ENCODE assay signal across 32 cellular contexts in genomic region chr1:67142931-67143330, GRCh38. TPM values are rescaled to one million over a fixed set of nuclear protein-coding genes. Genes with fewer than 3 reads are reported as not detected.
DNase-seq lines count a peak whose midpoint lies in the region; ATAC-seq and TF ChIP-seq lines count a peak whose summit lies in the region.
"Had no signal": no experiment of that assay in that cellular context is flagged by ENCODE, and none has a peak within 500 bp of the region (broad histone marks: within the 10 kb centered on the region; RNA-seq: fewer than 3 reads in every experiment).

No MANE protein-coding gene starts in this region.

- H3K79me2 ChIP-seq in OCI-LY3 (ENCODE audit: low read length) = no peaks in the 10 kb centered on the region

- peak; percentile 59 for ATAC-seq in stimulated activated naive CD8-positive, alpha-beta T cell treated with anti-CD3 and anti-CD28 coated beads, Interleukin-15, Interleukin-2, amounts not matched to agents 100 U/mL and 50 U/mL, for 24 hours
- ATAC-seq in HG02763 (IDR thresholded peaks at IDR 0.05; ENCODE audit: unreplicated experiment) = no peak
- ATAC-seq: left colon; stimulated activated memory B cell treated with anti-CD40 and anti-IgM and Interleukin-4, amounts not matched to agents 10 μg/mL and 1 μg/mL and 100 μg/mL, for 72 hours had no signal

- no peak overlapping the region for H3K4me3 Mint-ChIP-seq in activated naive CD4-positive, alpha-beta T cell treated with anti-CD3 and anti-CD28 coated beads for 36 hours
- peak overlapping the region; percentile 14 for H3K4me3 Mint-ChIP-seq in activated naive CD8-positive, alpha-beta T cell treated with anti-CD3 and anti-CD28 coated beads for 36 hours
- H3K4me3 Mint-ChIP-seq: endodermal cell; nephron progenitor cell; stimulated activated memory B cell treated with anti-CD40 and anti-IgM and Interleukin-4, amounts not matched to agents 10 μg/mL and 1 μg/mL and 100 μg/mL, for 72 hours had no signal

- no peaks in the 10 kb centered on the region for H3K9me3 Mint-ChIP-seq in activated naive CD4-positive, alpha-beta T cell treated with anti-CD3 and anti-CD28 coated beads for 36 hours
- no peaks in the 10 kb centered on the region for H3K9me3 Mint-ChIP-seq in activated naive CD8-positive, alpha-beta T cell treated with anti-CD3 and anti-CD28 coated beads for 36 hours
- H3K9me3 Mint-ChIP-seq: endodermal cell; nephron progenitor cell; stimulated activated memory B cell treated with anti-CD40 and anti-IgM and Interleukin-4, amounts not matched to agents 10 μg/mL and 1 μg/mL and 100 μg/mL, for 72 hours had no signal

- H4K20me1 ChIP-seq in OCI-LY3 (ENCODE audit: insufficient read depth, low read length) = no peaks in the 10 kb centered on the region

- H3K27ac Mint-ChIP-seq in activated naive CD4-positive, alpha-beta T cell treated with anti-CD3 and anti-CD28 coated beads for 36 hours = peak overlapping the region; percentile 47
- H3K27ac Mint-ChIP-seq in activated naive CD8-positive, alpha-beta T cell treated with anti-CD3 and anti-CD28 coated beads for 36 hours = peak overlapping the region; percentile 78
- H3K27ac Mint-ChIP-seq: endodermal cell; nephron progenitor cell; stimulated activated memory B cell treated with anti-CD40 and anti-IgM and Interleukin-4, amounts not matched to agents 10 μg/mL and 1 μg/mL and 100 μg/mL, for 72 hours had no signal

- no peaks in the 10 kb centered on the region; the same call in 1 of the 2 replicates for H3K27me3 ChIP-seq in OCI-LY3 (ENCODE audit: low read depth, low read length)
- H3K27me3 ChIP-seq: BE2C, Peyer's patch, suprapubic skin, upper lobe of left lung had no signal

- DNase-seq in activated naive CD4-positive, alpha-beta T cell treated with anti-CD3 and anti-CD28 coated beads for 36 hours = no peak
- DNase-seq in activated naive CD4-positive, alpha-beta T cell treated with Interleukin-2 at 50 U/mL for 16 hours = no peak
- DNase-seq in activated naive CD8-positive, alpha-beta T cell treated with anti-CD3 and anti-CD28 coated beads for 36 hours = no peak
- no peak for DNase-seq in stimulated activated naive CD8-positive, alpha-beta T cell treated with anti-CD3 and anti-CD28 coated beads, Interleukin-15, Interleukin-2, amounts not matched to agents 100 U/mL and 50 U/mL, for 24 hours
- no peak for DNase-seq in DMS 273 (lab: John Stamatoyannopoulos, UW; ENCODE audit: unreplicated experiment)
- DNase-seq in stimulated activated CD4-positive, alpha-beta T cell treated with anti-CD3 and anti-CD28 coated beads, Interleukin-4, amount 100 ng/mL, for 1 hour = no peak
- DNase-seq: activated CD4-positive, alpha-beta T cell treated with anti-CD3 and anti-CD28 coated beads, Interleukin-2, amount 50 U/mL, for 48 hours; BE2C; Caco-2; DMS79; endodermal cell; GDM1; HCEC 1CT; Kasumi-1; left colon; MV-4-11; NCI-H1436 treated with DMSO at 0.1 percent for 48 hours; NCI-H748 treated with DMSO at 0.1 percent for 48 hours; nephron progenitor cell; Peyer's patch; SHP77 treated with DMSO at 0.1 percent for 48 hours; T1000; upper lobe of left lung had no signal

- H3K9me3 ChIP-seq in OCI-LY3 (ENCODE audit: insufficient read depth, low read length) = no peaks in the 10 kb centered on the region
- H3K9me3 ChIP-seq: BE2C, Peyer's patch, suprapubic skin, upper lobe of left lung had no signal

- H3K36me3 Mint-ChIP-seq in activated naive CD4-positive, alpha-beta T cell treated with anti-CD3 and anti-CD28 coated beads for 36 hours (ENCODE audit: low read depth) = no peaks in the 10 kb centered on the region
- no peaks in the 10 kb centered on the region for H3K36me3 Mint-ChIP-seq in activated naive CD8-positive, alpha-beta T cell treated with anti-CD3 and anti-CD28 coated beads for 36 hours
- H3K36me3 Mint-ChIP-seq: stimulated activated memory B cell treated with anti-CD40 and anti-IgM and Interleukin-4, amounts not matched to agents 10 μg/mL and 1 μg/mL and 100 μg/mL, for 72 hours had no signal

- intact Hi-C loops in activated naive CD4-positive, alpha-beta T cell treated with anti-CD3 and anti-CD28 coated beads for 36 hours (cut with micrococcal nuclease) = loop anchor here (2.0 kb wide), 1 partner anchor 32 kb away; no protein-coding TSS in a partner anchor

- no peaks in the 10 kb centered on the region for H3K27me3 Mint-ChIP-seq in activated naive CD4-positive, alpha-beta T cell treated with anti-CD3 and anti-CD28 coated beads for 36 hours (ENCODE audit: low read depth)
- H3K27me3 Mint-ChIP-seq in activated naive CD8-positive, alpha-beta T cell treated with anti-CD3 and anti-CD28 coated beads for 36 hours = no peaks in the 10 kb centered on the region
- H3K27me3 Mint-ChIP-seq: stimulated activated memory B cell treated with anti-CD40 and anti-IgM and Interleukin-4, amounts not matched to agents 10 μg/mL and 1 μg/mL and 100 μg/mL, for 72 hours had no signal

- no peak for TF ChIP-seq CTCF in OCI-LY3 (IDR thresholded peaks at IDR 0.05; ENCODE audit: low read depth, low read length)

- peak overlapping the region; percentile 21; the same call in 1 of the 2 replicates for H3K4me2 ChIP-seq in OCI-LY3 (ENCODE audit: low read length)

- no peak overlapping the region for H2AFZ ChIP-seq in OCI-LY3 (ENCODE audit: low read depth, low read length)

- H3K4me1 Mint-ChIP-seq in activated naive CD4-positive, alpha-beta T cell treated with anti-CD3 and anti-CD28 coated beads for 36 hours (ENCODE audit: low read depth) = peaks cover 29% of the 10 kb centered on the region
- H3K4me1 Mint-ChIP-seq in activated naive CD8-positive, alpha-beta T cell treated with anti-CD3 and anti-CD28 coated beads for 36 hours = peaks cover 30% of the 10 kb centered on the region

- no peak overlapping the region for H3K4me3 ChIP-seq in OCI-LY3 (ENCODE audit: low read length)
- H3K4me3 ChIP-seq: Peyer's patch, suprapubic skin, upper lobe of left lung had no signal

- H3K36me3 ChIP-seq in OCI-LY3 (replicated peaks; ENCODE audit: low read depth, low read length) = no peaks in the 10 kb centered on the region
- H3K36me3 ChIP-seq: BE2C, Peyer's patch, suprapubic skin, upper lobe of left lung had no signal

- H3K9ac ChIP-seq in OCI-LY3 (ENCODE audit: low read length) = no peak overlapping the region

- CTCF ChIA-PET in activated naive CD4-positive, alpha-beta T cell treated with anti-CD3 and anti-CD28 coated beads for 36 hours (lab: Charles Lee) = interaction anchor here (1.2 to 7.6 kb wide), 4 partner anchors 10 to 347 kb away, joined by 4 to 147 read pairs (median 6); no protein-coding TSS in a partner anchor

- H3K27ac ChIP-seq in OCI-LY3 (ENCODE audit: low read length) = no peak overlapping the region
- H3K27ac ChIP-seq: Peyer's patch, suprapubic skin, upper lobe of left lung, VCaP had no signal

- H3K4me1 ChIP-seq in OCI-LY3 (ENCODE audit: low read length) = peaks cover 43% of the 10 kb centered on the region
- H3K4me1 ChIP-seq: BE2C, upper lobe of left lung had no signal

RNA-seq across cellular contexts. Expression of gene C1orf141, which starts 8.2 kb away (rescaled TPM):
- total RNA-seq in activated naive CD4-positive, alpha-beta T cell treated with anti-CD3 and anti-CD28 coated beads for 36 hours = under 1 TPM in 1 of 2 experiments, not detected in 1; 0.25 TPM
- not detected for total RNA-seq in activated naive CD8-positive, alpha-beta T cell treated with anti-CD3 and anti-CD28 coated beads for 36 hours
- total RNA-seq: Caco-2, cardiac septum, endodermal cell, left colon, lung microvascular endothelial cell, mucosa of gallbladder, osteoblast, Peyer's patch, suprapubic skin had no signal

RNA-seq across cellular contexts. Expression of gene IL23R, which starts 23.3 kb away (rescaled TPM):
- 10 to 100 TPM; 12.2 to 14.9 TPM for total RNA-seq in activated naive CD4-positive, alpha-beta T cell treated with anti-CD3 and anti-CD28 coated beads for 36 hours
- total RNA-seq in activated naive CD8-positive, alpha-beta T cell treated with anti-CD3 and anti-CD28 coated beads for 36 hours = under 1 TPM in 1 of 2 experiments, not detected in 1; 0.08 TPM
- total RNA-seq: Caco-2, cardiac septum, endodermal cell, lung microvascular endothelial cell, osteoblast, suprapubic skin had no signal

Comparison
In these comparisons a context has a peak if more than half of its experiments do, and no peak if none do; other contexts are left out.
1. RNA of gene IL23R, which starts 23.3 kb away (total RNA-seq): 12.2 to 14.9 TPM in activated naive CD4-positive, alpha-beta T cell treated with anti-CD3 and anti-CD28 coated beads for 36 hours; 0.08 TPM in activated naive CD8-positive, alpha-beta T cell treated with anti-CD3 and anti-CD28 coated beads for 36 hours; every median in the first group is over 10 times any median in the second.